8 cellular contexts compared by ENCODE assay signal in genomic region chr20:46350201-46350985, GRCh38. TPM values are rescaled to one million over a fixed set of nuclear protein-coding genes. Genes with fewer than 3 reads are reported as not detected.
DNase-seq lines count a peak whose midpoint lies in the region; ATAC-seq, FAIRE-seq and TF ChIP-seq lines count a peak whose summit lies in the region.

No MANE protein-coding gene starts in this region.

- H3K4me1 ChIP-seq in mesendoderm (ENCODE audit: control insufficient read depth, low read depth, low read length): peaks cover 7% of the 10 kb centered on the region

- no peaks in the 10 kb centered on the region for H3K79me2 ChIP-seq in mesendoderm (ENCODE audit: control insufficient read depth, insufficient read depth, low read length)

- H3K4me3 ChIP-seq in mesendoderm (ENCODE audit: low read length): no peak overlapping the region

- H3K4ac ChIP-seq in mesendoderm (ENCODE audit: low read depth, low read length): no peak overlapping the region

- H3K23ac ChIP-seq in mesendoderm (ENCODE audit: low read length): no peak overlapping the region

- ATAC-seq in GM19395 (IDR thresholded peaks at IDR 0.05; ENCODE audit: unreplicated experiment) (peak; percentile 62), GM18858 (IDR thresholded peaks at IDR 0.05; ENCODE audit: unreplicated experiment) (no peak)

- H3K27ac ChIP-seq in angular gyrus (ENCODE audit: low read depth, low read length) (peak overlapping the region; percentile 48), mesendoderm (ENCODE audit: low read depth, low read length) (peak overlapping the region; percentile 75)

- no peaks in the 10 kb centered on the region for H3K79me1 ChIP-seq in mesendoderm (ENCODE audit: low read length)

- peak overlapping the region; percentile 73 for H3K56ac ChIP-seq in mesendoderm (ENCODE audit: low read length)

- no peaks in the 10 kb centered on the region for H3K27me3 ChIP-seq in mesendoderm (ENCODE audit: insufficient read depth, low read length, poor library complexity)

- H3K18ac ChIP-seq in mesendoderm (ENCODE audit: low read length): no peak overlapping the region

- no peak overlapping the region for H3K4me2 ChIP-seq in mesendoderm (ENCODE audit: low read length)

- FAIRE-seq in D721Med (lab: Jason Lieb, UNC): no peak

- no peak overlapping the region for H4K8ac ChIP-seq in mesendoderm (ENCODE audit: low read depth, low read length)

- no peak overlapping the region for H2BK120ac ChIP-seq in mesendoderm (ENCODE audit: low read depth, low read length)

- peak overlapping the region; percentile 26 for H3K9ac ChIP-seq in mesendoderm (ENCODE audit: low read length)

- no peak overlapping the region for H2BK15ac ChIP-seq in mesendoderm (replicated peaks; ENCODE audit: low read depth)

- peak overlapping the region; percentile 59 for H2BK5ac ChIP-seq in mesendoderm (ENCODE audit: low read length)

- DNase-seq in CMK (ENCODE audit: low read depth): peak; percentile 46
- peak; percentile 82 for DNase-seq in LHCN-M2 (ENCODE audit: low read depth)
- DNase-seq in mesendoderm: peak; percentile 92
- DNase-seq in NCI-H1105 treated with DMSO at 0.1 percent for 48 hours (lab: John Stamatoyannopoulos, UW): no peak
- DNase-seq in D721Med (ENCODE audit: insufficient read length, low spot score): no peak

- no peaks in the 10 kb centered on the region for H3K36me3 ChIP-seq in mesendoderm (ENCODE audit: control insufficient read depth, insufficient read depth, low read length)

- no peak for TF ChIP-seq CTCF in D721Med (IDR thresholded peaks at IDR 0.05; ENCODE audit: insufficient read depth, missing control alignments)

- H2AK5ac ChIP-seq in mesendoderm (ENCODE audit: low read length): peak overlapping the region; percentile 93

- no CpG with 5 or more reads among the region's 13 CpGs for WGBS in mesendoderm (ENCODE audit: extremely low coverage, insufficient coverage, low lambda C conversion rate)

- no peak overlapping the region for H4K5ac ChIP-seq in mesendoderm (ENCODE audit: low read length)

RNA-seq across cellular contexts. Expression of gene CDH22, which starts 42.1 kb away (rescaled TPM):
- 0.11 TPM in 1 of 2 replicates, not detected in the other for total RNA-seq in LHCN-M2 (2014; rRNA removed)
- not detected for polyA plus RNA-seq in LHCN-M2 (2012)
- 0.08 TPM for polyA plus RNA-seq in mesendoderm (2013, experiment 1 of 2)
- polyA plus RNA-seq in mesendoderm (2013, experiment 2 of 2): 0.01 TPM

RNA-seq across cellular contexts. Expression of gene ELMO2, which starts 56.0 kb away (rescaled TPM):
- 26.9 and 33.8 TPM in 2 replicates for total RNA-seq in LHCN-M2 (2014; rRNA removed)
- 27.2 TPM for polyA plus RNA-seq in LHCN-M2 (2012)
- polyA plus RNA-seq in mesendoderm (2013, experiment 1 of 2): 15.8 TPM
- 14.4 TPM for polyA plus RNA-seq in mesendoderm (2013, experiment 2 of 2)

Comparison
In these comparisons a context has a peak if more than half of its experiments do, and no peak if none do; other contexts are left out.
1. DNase-seq: peak in CMK (single experiment), LHCN-M2 (single experiment) and mesendoderm (single experiment); none in NCI-H1105 treated with DMSO at 0.1 percent for 48 hours (single experiment) and D721Med (single experiment).